1 cellular context compared by ENCODE assay signal in genomic region chr15:76336254-76337046, GRCh38.
TF ChIP-seq lines count a peak whose summit lies in the region.

ISL2 (plus strand) TSS chr15:76336773; CDS start chr15:76336884, 111 bp downstream.

TF ChIP-seq in HEK293, 187 proteins besides CTCF, POLR2A, EP300 and RAD21 (continued from another document and continues in another):
- TF ChIP-seq ZNF362 (tag by site-specific recombination; IDR thresholded peaks at IDR 0.05) (no peak), ZNF112 (tag by site-specific recombination; IDR thresholded peaks at IDR 0.05) (no peak), TCF7L2 (IDR thresholded peaks at IDR 0.05; ENCODE audit: borderline replicate concordance, low read depth, low read length) (no peak), ZNF843 (tag by site-specific recombination; IDR thresholded peaks at IDR 0.05) (no peak), ZNF18 (tag by site-specific recombination; IDR thresholded peaks at IDR 0.05) (no peak), ZNF280D (tag by site-specific recombination; IDR thresholded peaks at IDR 0.05) (no peak), ZNF529 (tag by site-specific recombination; IDR thresholded peaks at IDR 0.05; ENCODE audit: insufficient replicate concordance) (no peak), ZNF449 (tag by site-specific recombination; IDR thresholded peaks at IDR 0.05) (no peak), ZNF555 (tag by site-specific recombination; conservative IDR thresholded peaks at IDR 0.05) (no peak), ZNF658 (tag by site-specific recombination; IDR thresholded peaks at IDR 0.05) (no peak), KLF7 (tag by site-specific recombination; IDR thresholded peaks at IDR 0.05; ENCODE audit: borderline replicate concordance) (no peak), ZBTB44 (tag by site-specific recombination; IDR thresholded peaks at IDR 0.05) (no peak), GLIS1 (tag by site-specific recombination; IDR thresholded peaks at IDR 0.05) (peak; percentile 66), ZNF518A (tag by site-specific recombination; conservative IDR thresholded peaks at IDR 0.05; ENCODE audit: low read depth) (no peak), GFI1B (tag by site-specific recombination; IDR thresholded peaks at IDR 0.05) (peak; percentile 70; the same call in 1 of the 2 replicates), ZNF223 (tag by site-specific recombination; IDR thresholded peaks at IDR 0.05) (no peak), BCL6B (tag by site-specific recombination; IDR thresholded peaks at IDR 0.05) (no peak), ZNF404 (tag by site-specific recombination; IDR thresholded peaks at IDR 0.05) (no peak), ZSCAN18 (tag by site-specific recombination; IDR thresholded peaks at IDR 0.05) (no peak), ZBTB1 (tag by site-specific recombination; IDR thresholded peaks at IDR 0.05) (peak; percentile 97), ZNF146 (tag by site-specific recombination; IDR thresholded peaks at IDR 0.05) (0 out of 2 replicates have a peak, but pooled peaks have one; percentile 3), ZNF37A (tag by site-specific recombination; IDR thresholded peaks at IDR 0.05) (no peak), ZNF433 (tag by site-specific recombination; IDR thresholded peaks at IDR 0.05; ENCODE audit: low read depth) (no peak), ZNF394 (tag by site-specific recombination; IDR thresholded peaks at IDR 0.05; ENCODE audit: borderline replicate concordance) (no peak), HOXC10 (CRISPR knock-in tag; IDR thresholded peaks at IDR 0.05) (no peak), GLI2 (tag by site-specific recombination; IDR thresholded peaks at IDR 0.05; ENCODE audit: borderline replicate concordance, low read depth) (no peak), ZNF132 (tag by site-specific recombination; IDR thresholded peaks at IDR 0.05; ENCODE audit: borderline replicate concordance) (no peak), PATZ1 (tag by site-specific recombination; IDR thresholded peaks at IDR 0.05) (peak; percentile 100), ZNF670 (tag by site-specific recombination; IDR thresholded peaks at IDR 0.05; ENCODE audit: low read depth) (no peak), ZNF660 (tag by site-specific recombination; IDR thresholded peaks at IDR 0.05) (peak; percentile 22), ZNF704 (tag by site-specific recombination; IDR thresholded peaks at IDR 0.05) (no peak), ZNF600 (tag by site-specific recombination; IDR thresholded peaks at IDR 0.05) (0 out of 2 replicates have a peak, but pooled peaks have one; percentile 38), YY2 (tag by site-specific recombination; IDR thresholded peaks at IDR 0.05) (no peak), BCL11A (tag by site-specific recombination; IDR thresholded peaks at IDR 0.05; ENCODE audit: low read depth) (no peak), ZNF621 (tag by site-specific recombination; IDR thresholded peaks at IDR 0.05) (no peak), ZNF664 (tag by site-specific recombination; IDR thresholded peaks at IDR 0.05) (no peak), ZNF175 (tag by site-specific recombination; IDR thresholded peaks at IDR 0.05) (no peak), ZNF239 (tag by site-specific recombination; IDR thresholded peaks at IDR 0.05) (no peak), ZBTB48 (tag by site-specific recombination; IDR thresholded peaks at IDR 0.05) (no peak), ZNF791 (tag by site-specific recombination; IDR thresholded peaks at IDR 0.05) (no peak), HOXD13 (CRISPR knock-in tag; IDR thresholded peaks at IDR 0.05; ENCODE audit: borderline replicate concordance) (peak; percentile 57; the same call in 1 of the 2 replicates), ZNF560 (tag by site-specific recombination; IDR thresholded peaks at IDR 0.05; ENCODE audit: borderline replicate concordance) (no peak), ZNF510 (tag by site-specific recombination; IDR thresholded peaks at IDR 0.05; ENCODE audit: insufficient replicate concordance) (no peak)
